8 cellular contexts compared by ENCODE assay signal in the genomic region with DNA sequence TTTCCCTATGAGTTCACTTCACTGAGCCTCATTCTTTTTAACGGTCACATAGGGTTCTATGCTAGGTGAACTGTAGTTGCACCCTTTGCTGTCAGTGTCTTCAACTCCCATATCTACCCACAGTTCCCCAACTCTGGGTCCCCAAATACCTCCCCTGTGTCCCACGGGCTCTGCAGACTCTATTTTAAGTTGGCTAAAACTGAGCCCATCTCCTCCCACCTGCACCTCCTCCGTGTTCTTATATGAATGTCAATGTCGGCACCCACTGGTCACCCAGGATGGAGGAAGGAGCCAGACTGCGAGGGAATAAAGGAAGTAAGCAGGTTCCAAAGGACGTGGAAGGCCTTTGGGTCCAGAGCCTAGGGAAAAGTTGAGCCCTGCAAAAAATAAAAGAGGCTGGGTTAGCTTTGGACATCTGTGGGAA. TPM values are rescaled to one million over a fixed set of nuclear protein-coding genes. Genes with fewer than 3 reads are reported as not detected.
DNase-seq lines count a peak whose midpoint lies in the region; ATAC-seq and TF ChIP-seq lines count a peak whose summit lies in the region.

No MANE protein-coding gene starts in this region.

- no peak overlapping the region for H2BK5ac ChIP-seq in H9 (ENCODE audit: insufficient read length, low read length)

- H3K4me2 ChIP-seq in H9 (ENCODE audit: insufficient read depth, insufficient read length, low read length), result peak overlapping the region; percentile 35

- no peak for TF ChIP-seq CTCF in H9 (conservative IDR thresholded peaks at IDR 0.05)
- no peak for TF ChIP-seq CTCF in WI38 (IDR thresholded peaks at IDR 0.05; ENCODE audit: low read depth, low read length)

- no peak overlapping the region for H2AFZ ChIP-seq in H9 (ENCODE audit: low read length)

- no peak overlapping the region for H4K5ac ChIP-seq in H9 (ENCODE audit: insufficient read length, low read depth, low read length)

- no peaks in the 10 kb centered on the region; a peak in 1 of 5 replicates for H3K9me3 Mint-ChIP-seq in H9

- peaks cover 13 to 15% (median 14%) of the 10 kb centered on the region in 3 experiments for H3K36me3 Mint-ChIP-seq in H9 (ENCODE audit: insufficient read depth in 1 of 3, low read depth in 3 of 3)

- ATAC-seq in right cardiac atrium (no peak), HG02759 (IDR thresholded peaks at IDR 0.05; ENCODE audit: unreplicated experiment) (no peak), HG03571 (IDR thresholded peaks at IDR 0.05; ENCODE audit: unreplicated experiment) (no peak)

- peak overlapping the region; percentile 79 for H3K4me3 Mint-ChIP-seq in H9

- H3K27me3 ChIP-seq in H9 (ENCODE audit: insufficient read depth, low read length) (no peaks in the 10 kb centered on the region), right cardiac atrium (ENCODE audit: control insufficient read depth, insufficient read depth) (no peaks in the 10 kb centered on the region)

- no peak overlapping the region for H3K56ac ChIP-seq in H9 (ENCODE audit: insufficient read length, low read depth, low read length)

- H3K27ac ChIP-seq in H9 (ENCODE audit: insufficient read length, low read depth, low read length), result no peak overlapping the region
- H3K27ac ChIP-seq in right cardiac atrium (ENCODE audit: low read length), result no peak overlapping the region
- H3K27ac ChIP-seq in skin epidermis, result peak overlapping the region in 6 of 21 experiments; percentile 20 to 77 (median 58)

- no peak overlapping the region for H3K4ac ChIP-seq in H9 (ENCODE audit: low read depth, low read length)

- H3T11ph ChIP-seq in H9 (ENCODE audit: low read length), result no peak overlapping the region

- H3K79me1 ChIP-seq in H9 (ENCODE audit: insufficient read depth, low read depth, low read length, poor library complexity, severe bottlenecking), result peaks cover 7% of the 10 kb centered on the region

- H3K23ac ChIP-seq in H9 (ENCODE audit: insufficient read length, low read depth, low read length), result no peak overlapping the region

- H2AK5ac ChIP-seq in H9 (ENCODE audit: insufficient read length, low read length), result no peak overlapping the region

- H3K4me1 Mint-ChIP-seq in H9, result peaks cover 8 to 14% of the 10 kb centered on the region in 2 experiments

- H3K4me1 ChIP-seq in H9 (ENCODE audit: insufficient read depth, low read length) (no peaks in the 10 kb centered on the region), right cardiac atrium (ENCODE audit: control insufficient read depth, insufficient read depth, low read length) (no peaks in the 10 kb centered on the region)

- no peak overlapping the region for H2BK120ac ChIP-seq in H9 (ENCODE audit: low read depth, low read length, poor library complexity, severe bottlenecking)

- no peaks in the 10 kb centered on the region for H4K20me1 ChIP-seq in H9 (ENCODE audit: control insufficient read depth, insufficient read depth, insufficient read length)

- H3K9me3 ChIP-seq in H9 (ENCODE audit: control insufficient read depth, low read depth, low read length) (no peaks in the 10 kb centered on the region), right cardiac atrium (ENCODE audit: control insufficient read depth, low read length) (no peaks in the 10 kb centered on the region)

- no peak overlapping the region for H2BK20ac ChIP-seq in H9 (ENCODE audit: low read depth, low read length, poor library complexity, severe bottlenecking)

- peaks cover 5% of the 10 kb centered on the region for H3K79me2 ChIP-seq in H9 (ENCODE audit: insufficient read depth, low read length)

- peak overlapping the region; percentile 73 for H3K4me3 ChIP-seq in WI38 (ENCODE audit: low read depth, low read length)
- peak overlapping the region; percentile 76 for H3K4me3 ChIP-seq in right cardiac atrium (ENCODE audit: low read length)
- H3K4me3 ChIP-seq in skin epidermis, result peak overlapping the region; percentile 69 to 99 (median 92)

- H3K18ac ChIP-seq in H9 (ENCODE audit: insufficient read length, low read depth, low read length), result no peak overlapping the region

- H2BK15ac ChIP-seq in H9 (ENCODE audit: low read depth, low read length), result no peak overlapping the region

- no peak overlapping the region for H2BK12ac ChIP-seq in H9 (ENCODE audit: insufficient read length, low read depth, low read length)

- H3K27me3 Mint-ChIP-seq in H9 (ENCODE audit: low read depth), result no peaks in the 10 kb centered on the region

- H3K23me2 ChIP-seq in H9 (ENCODE audit: insufficient read length, low read depth, low read length, poor library complexity, severe bottlenecking), result no peaks in the 10 kb centered on the region

- H3K27ac Mint-ChIP-seq in H9, result peak overlapping the region; percentile 33 to 68 (median 44); a peak in 3 of 7 replicates

- DNase-seq in H9, result no peak
- no peak for DNase-seq in right cardiac atrium
- no peak for DNase-seq in activated CD4-positive, CD25-positive, alpha-beta regulatory T cell treated with anti-CD3 and anti-CD28 coated beads, Interleukin-2, amount 50 U/mL, for 72 hours
- no peak for DNase-seq in ureter (ENCODE audit: low spot score)

- intact Hi-C loops in right cardiac atrium (cut with DNase I), result no loop called here

- no peak overlapping the region for H3K14ac ChIP-seq in H9 (ENCODE audit: insufficient read depth, low read length)

- H3K9ac ChIP-seq in H9 (ENCODE audit: extremely low read depth, insufficient read length, low read length), result no peak overlapping the region

- no peak overlapping the region for H4K91ac ChIP-seq in H9 (ENCODE audit: insufficient read length, low read depth, low read length)

- no CpG with 5 or more reads among the region's 6 CpGs for WGBS in H9 (ENCODE audit: extremely low coverage, insufficient read length, low lambda C conversion rate)
- WGBS in right cardiac atrium, result 63% methylated on average over 6 of the region's 6 CpGs

- no peak overlapping the region for H4K8ac ChIP-seq in H9 (replicated peaks; ENCODE audit: insufficient read length, low read depth, low read length)

RNA-seq across cellular contexts. Expression of a gene that starts 0.8 kb away (rescaled TPM):
- total RNA-seq in H9 (2021) (106 and 110 TPM in 2 replicates), right cardiac atrium (10 to 100 TPM; 81.9 to 98.2 (median 90.2) TPM), ureter (52.8 TPM)
- 113 TPM for polyA plus RNA-seq in right cardiac atrium

RNA-seq across cellular contexts. Expression of a gene that starts 6.6 kb away (rescaled TPM):
- total RNA-seq in H9 (2021), result 393 and 405 TPM in 2 replicates
- total RNA-seq in right cardiac atrium, result 100 to 1,000 TPM; 439 to 544 (median 471) TPM
- 1,516 TPM for polyA plus RNA-seq in right cardiac atrium
- 315 TPM for total RNA-seq in ureter

RNA-seq across cellular contexts. Expression of a gene that starts 15.4 kb away (rescaled TPM):
- total RNA-seq in H9 (2021) (31.8 and 34.9 TPM in 2 replicates), right cardiac atrium (10 to 100 TPM; 12.2 to 14.5 (median 13.8) TPM), ureter (28.2 TPM)
- polyA plus RNA-seq in right cardiac atrium, result 13.9 TPM
